10 cellular contexts compared by ENCODE assay signal in the genomic region with DNA sequence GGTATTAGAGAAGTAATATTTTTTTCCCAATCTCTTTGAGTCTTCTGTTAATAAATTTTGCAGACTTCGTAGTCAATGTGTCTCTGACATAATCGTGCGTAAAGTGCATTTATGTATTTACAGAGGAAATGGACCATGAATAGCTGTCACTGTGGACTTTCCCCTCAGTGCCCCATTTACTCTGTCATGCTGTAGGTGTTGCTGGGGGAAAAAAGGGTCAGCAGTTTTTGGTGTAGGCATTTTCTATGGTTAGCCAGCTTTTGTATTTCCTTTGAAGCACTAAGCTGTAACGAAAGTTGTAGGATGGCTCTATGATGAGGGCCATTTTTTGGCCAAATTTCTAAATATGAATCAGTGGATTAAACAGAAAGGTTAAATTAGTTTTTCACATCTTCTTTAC.
DNase-seq lines count a peak whose midpoint lies in the region; ATAC-seq lines count a peak whose summit lies in the region.
"Had no signal": no experiment of that assay in that cellular context is flagged by ENCODE, and none has a peak within 500 bp of the region (broad histone marks: within the 10 kb centered on the region; RNA-seq: fewer than 3 reads in every experiment).

No MANE protein-coding gene starts in this region.

- H3K27me3 Mint-ChIP-seq in activated T-helper 1 cell treated with anti-CD3 and anti-CD28 coated beads, Interleukin-12 subunit alpha, Interleukin-12 subunit beta, Interleukin-2, Interleukin-4 antibody, amounts not matched to agents 30 ng/mL and 10 ng/mL and 1 ng/mL, durations not matched to agents 14 hours and 24 hours and 36 hours (ENCODE audit: insufficient read depth), result no peaks in the 10 kb centered on the region
- no peaks in the 10 kb centered on the region for H3K27me3 Mint-ChIP-seq in activated T-cell treated with anti-CD3 and anti-CD28 coated beads, Interleukin-2, amount 50 U/mL, for 4 hours (ENCODE audit: low read depth)

- ATAC-seq in GM19328 (IDR thresholded peaks at IDR 0.05; ENCODE audit: unreplicated experiment) (peak; percentile 58), HG02885 (IDR thresholded peaks at IDR 0.05; ENCODE audit: poor library complexity, unreplicated experiment) (peak; percentile 47)
- ATAC-seq in activated T-cell treated with anti-CD3 and anti-CD28 coated beads, Interleukin-2, amount 50 U/mL, for 4 hours, result no peak

- H3K9me3 Mint-ChIP-seq in activated T-helper 1 cell treated with anti-CD3 and anti-CD28 coated beads, Interleukin-12 subunit alpha, Interleukin-12 subunit beta, Interleukin-2, Interleukin-4 antibody, amounts not matched to agents 30 ng/mL and 10 ng/mL and 1 ng/mL, durations not matched to agents 14 hours and 24 hours and 36 hours, result no peaks in the 10 kb centered on the region
- H3K9me3 Mint-ChIP-seq in activated T-cell treated with anti-CD3 and anti-CD28 coated beads, Interleukin-2, amount 50 U/mL, for 4 hours, result peaks cover 5% of the 10 kb centered on the region

- H3K36me3 Mint-ChIP-seq in activated T-helper 1 cell treated with anti-CD3 and anti-CD28 coated beads, Interleukin-12 subunit alpha, Interleukin-12 subunit beta, Interleukin-2, Interleukin-4 antibody, amounts not matched to agents 30 ng/mL and 10 ng/mL and 1 ng/mL, durations not matched to agents 14 hours and 24 hours and 36 hours (ENCODE audit: low read depth), result no peaks in the 10 kb centered on the region
- no peaks in the 10 kb centered on the region for H3K36me3 Mint-ChIP-seq in activated T-cell treated with anti-CD3 and anti-CD28 coated beads, Interleukin-2, amount 50 U/mL, for 4 hours (ENCODE audit: insufficient read depth)

- DNase-seq in DMS53 treated with DMSO at 0.1 percent for 48 hours (lab: John Stamatoyannopoulos, UW; ENCODE audit: unreplicated experiment) (peak; percentile 63), NCI-H2081 treated with DMSO at 0.1 percent for 48 hours (lab: John Stamatoyannopoulos, UW) (peak; percentile 62), NCI-H446 (lab: John Stamatoyannopoulos, UW) (no peak)
- DNase-seq in activated T-helper 1 cell treated with anti-CD3 and anti-CD28 coated beads, Interleukin-12 subunit alpha, Interleukin-12 subunit beta, Interleukin-2, Interleukin-4 antibody, amounts not matched to agents 30 ng/mL and 10 ng/mL and 1 ng/mL, durations not matched to agents 14 hours and 24 hours and 36 hours (ENCODE audit: low spot score), result no peak
- DNase-seq in activated naive CD4-positive, alpha-beta T cell (lab: John Stamatoyannopoulos, UW), result no peak
- DNase-seq in activated T-cell treated with anti-CD3 and anti-CD28 coated beads, Interleukin-2, amount 50 U/mL, for 4 hours, result no peak
- DNase-seq: immature natural killer cell, SK-N-SH had no signal

- no peak overlapping the region for H3K4me3 Mint-ChIP-seq in activated T-helper 1 cell treated with anti-CD3 and anti-CD28 coated beads, Interleukin-12 subunit alpha, Interleukin-12 subunit beta, Interleukin-2, Interleukin-4 antibody, amounts not matched to agents 30 ng/mL and 10 ng/mL and 1 ng/mL, durations not matched to agents 14 hours and 24 hours and 36 hours
- H3K4me3 Mint-ChIP-seq in activated T-cell treated with anti-CD3 and anti-CD28 coated beads, Interleukin-2, amount 50 U/mL, for 4 hours, result no peak overlapping the region
- H3K4me3 Mint-ChIP-seq: immature natural killer cell had no signal

- H3K27ac Mint-ChIP-seq in activated T-helper 1 cell treated with anti-CD3 and anti-CD28 coated beads, Interleukin-12 subunit alpha, Interleukin-12 subunit beta, Interleukin-2, Interleukin-4 antibody, amounts not matched to agents 30 ng/mL and 10 ng/mL and 1 ng/mL, durations not matched to agents 14 hours and 24 hours and 36 hours, result no peak overlapping the region
- H3K27ac Mint-ChIP-seq: immature natural killer cell had no signal

- intact Hi-C loops in activated T-helper 1 cell treated with anti-CD3 and anti-CD28 coated beads, Interleukin-12 subunit alpha, Interleukin-12 subunit beta, Interleukin-2, Interleukin-4 antibody, amounts not matched to agents 30 ng/mL and 10 ng/mL and 1 ng/mL, durations not matched to agents 14 hours and 24 hours and 36 hours (cut with micrococcal nuclease), result no loop called here

- no peaks in the 10 kb centered on the region for H3K4me1 Mint-ChIP-seq in activated T-helper 1 cell treated with anti-CD3 and anti-CD28 coated beads, Interleukin-12 subunit alpha, Interleukin-12 subunit beta, Interleukin-2, Interleukin-4 antibody, amounts not matched to agents 30 ng/mL and 10 ng/mL and 1 ng/mL, durations not matched to agents 14 hours and 24 hours and 36 hours (ENCODE audit: low read depth)
- H3K4me1 Mint-ChIP-seq in activated T-cell treated with anti-CD3 and anti-CD28 coated beads, Interleukin-2, amount 50 U/mL, for 4 hours (ENCODE audit: low read depth), result no peaks in the 10 kb centered on the region
- H3K4me1 Mint-ChIP-seq: immature natural killer cell had no signal

Comparison
In these comparisons a context has a peak if more than half of its experiments do, and no peak if none do; other contexts are left out.
1. DNase-seq: peak in DMS53 treated with DMSO at 0.1 percent for 48 hours (single experiment) and NCI-H2081 treated with DMSO at 0.1 percent for 48 hours (single experiment); none in activated T-helper 1 cell treated with anti-CD3 and anti-CD28 coated beads, Interleukin-12 subunit alpha, Interleukin-12 subunit beta, Interleukin-2, Interleukin-4 antibody, amounts not matched to agents 30 ng/mL and 10 ng/mL and 1 ng/mL, durations not matched to agents 14 hours and 24 hours and 36 hours (single experiment), activated naive CD4-positive, alpha-beta T cell (0 of 4), activated T-cell treated with anti-CD3 and anti-CD28 coated beads, Interleukin-2, amount 50 U/mL, for 4 hours (single experiment) and NCI-H446 (0 of 2).
2. ATAC-seq: peak in GM19328 (single experiment) and HG02885 (single experiment); none in activated T-cell treated with anti-CD3 and anti-CD28 coated beads, Interleukin-2, amount 50 U/mL, for 4 hours (0 of 2).